In the genomic region with DNA sequence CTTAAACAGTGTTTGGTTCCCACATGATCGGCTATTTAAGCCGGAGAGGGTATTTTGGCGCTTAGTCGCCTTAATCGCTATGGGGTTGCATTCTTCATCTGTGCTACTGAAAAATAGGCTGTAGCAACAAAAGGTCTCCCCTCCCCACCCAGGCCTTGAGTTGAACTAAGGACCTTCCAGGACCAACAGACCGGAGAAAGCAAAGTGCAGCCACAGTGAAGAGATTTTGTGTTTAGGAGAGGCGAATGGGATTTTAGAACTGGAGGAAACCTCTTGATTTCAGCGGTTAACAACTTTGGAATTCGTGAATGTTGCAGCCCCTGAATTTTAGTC, we compare ENCODE assay signal across 1 cellular context.
TF ChIP-seq lines count a peak whose summit lies in the region.

No MANE protein-coding gene starts in this region.

TF ChIP-seq in HepG2, 621 proteins besides CTCF, POLR2A, EP300 and RAD21 (continued from another document and continues in another):
- TF ChIP-seq ZSCAN31 (CRISPR knock-in tag; IDR thresholded peaks at IDR 0.05; ENCODE audit: low read depth) = peak; percentile 9; the same call in 1 of the 2 replicates
- 0 out of 2 replicates have a peak, but pooled peaks have one; percentile 19 for TF ChIP-seq ZSCAN29 (CRISPR knock-in tag; conservative IDR thresholded peaks at IDR 0.05)
- no peak for TF ChIP-seq YEATS2 (CRISPR knock-in tag; IDR thresholded peaks at IDR 0.05; ENCODE audit: borderline replicate concordance)
- TF ChIP-seq ATM (IDR thresholded peaks at IDR 0.05; ENCODE audit: borderline replicate concordance) = no peak
- 0 out of 2 replicates have a peak, but pooled peaks have one; percentile 20 for TF ChIP-seq PHF8 (CRISPR knock-in tag; IDR thresholded peaks at IDR 0.05)
- no peak for TF ChIP-seq GATA4 (IDR thresholded peaks at IDR 0.05; ENCODE audit: borderline replicate concordance, low read depth)
- TF ChIP-seq FOXP1 (IDR thresholded peaks at IDR 0.05) = no peak
- no peak for TF ChIP-seq FOXP1 (CRISPR knock-in tag; IDR thresholded peaks at IDR 0.05)
- TF ChIP-seq ZFP41 (CRISPR knock-in tag; IDR thresholded peaks at IDR 0.05; ENCODE audit: borderline replicate concordance) = no peak
- TF ChIP-seq, protein P1, sequence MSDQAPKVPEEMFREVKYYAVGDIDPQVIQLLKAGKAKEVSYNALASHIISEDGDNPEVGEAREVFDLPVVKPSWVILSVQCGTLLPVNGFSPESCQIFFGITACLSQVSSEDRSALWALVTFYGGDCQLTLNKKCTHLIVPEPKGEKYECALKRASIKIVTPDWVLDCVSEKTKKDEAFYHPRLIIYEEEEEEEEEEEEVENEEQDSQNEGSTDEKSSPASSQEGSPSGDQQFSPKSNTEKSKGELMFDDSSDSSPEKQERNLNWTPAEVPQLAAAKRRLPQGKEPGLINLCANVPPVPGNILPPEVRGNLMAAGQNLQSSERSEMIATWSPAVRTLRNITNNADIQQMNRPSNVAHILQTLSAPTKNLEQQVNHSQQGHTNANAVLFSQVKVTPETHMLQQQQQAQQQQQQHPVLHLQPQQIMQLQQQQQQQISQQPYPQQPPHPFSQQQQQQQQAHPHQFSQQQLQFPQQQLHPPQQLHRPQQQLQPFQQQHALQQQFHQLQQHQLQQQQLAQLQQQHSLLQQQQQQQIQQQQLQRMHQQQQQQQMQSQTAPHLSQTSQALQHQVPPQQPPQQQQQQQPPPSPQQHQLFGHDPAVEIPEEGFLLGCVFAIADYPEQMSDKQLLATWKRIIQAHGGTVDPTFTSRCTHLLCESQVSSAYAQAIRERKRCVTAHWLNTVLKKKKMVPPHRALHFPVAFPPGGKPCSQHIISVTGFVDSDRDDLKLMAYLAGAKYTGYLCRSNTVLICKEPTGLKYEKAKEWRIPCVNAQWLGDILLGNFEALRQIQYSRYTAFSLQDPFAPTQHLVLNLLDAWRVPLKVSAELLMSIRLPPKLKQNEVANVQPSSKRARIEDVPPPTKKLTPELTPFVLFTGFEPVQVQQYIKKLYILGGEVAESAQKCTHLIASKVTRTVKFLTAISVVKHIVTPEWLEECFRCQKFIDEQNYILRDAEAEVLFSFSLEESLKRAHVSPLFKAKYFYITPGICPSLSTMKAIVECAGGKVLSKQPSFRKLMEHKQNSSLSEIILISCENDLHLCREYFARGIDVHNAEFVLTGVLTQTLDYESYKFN (CRISPR knock-in tag; conservative IDR thresholded peaks at IDR 0.05) = peak; percentile 20; the same call in 1 of the 2 replicates
- no peak for TF ChIP-seq GLI4 (CRISPR knock-in tag; IDR thresholded peaks at IDR 0.05; ENCODE audit: borderline replicate concordance)
- TF ChIP-seq, protein P2, sequence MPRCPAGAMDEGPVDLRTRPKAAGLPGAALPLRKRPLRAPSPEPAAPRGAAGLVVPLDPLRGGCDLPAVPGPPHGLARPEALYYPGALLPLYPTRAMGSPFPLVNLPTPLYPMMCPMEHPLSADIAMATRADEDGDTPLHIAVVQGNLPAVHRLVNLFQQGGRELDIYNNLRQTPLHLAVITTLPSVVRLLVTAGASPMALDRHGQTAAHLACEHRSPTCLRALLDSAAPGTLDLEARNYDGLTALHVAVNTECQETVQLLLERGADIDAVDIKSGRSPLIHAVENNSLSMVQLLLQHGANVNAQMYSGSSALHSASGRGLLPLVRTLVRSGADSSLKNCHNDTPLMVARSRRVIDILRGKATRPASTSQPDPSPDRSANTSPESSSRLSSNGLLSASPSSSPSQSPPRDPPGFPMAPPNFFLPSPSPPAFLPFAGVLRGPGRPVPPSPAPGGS (CRISPR knock-in tag; IDR thresholded peaks at IDR 0.05) = no peak
- TF ChIP-seq BRD4 (CRISPR knock-in tag; IDR thresholded peaks at IDR 0.05) = no peak
- peak; percentile 28; the same call in 1 of the 2 replicates for TF ChIP-seq ZFX (CRISPR knock-in tag; IDR thresholded peaks at IDR 0.05; ENCODE audit: low read depth)
- TF ChIP-seq FOXK1 (CRISPR knock-in tag; IDR thresholded peaks at IDR 0.05; ENCODE audit: borderline replicate concordance, low read depth) = peak; percentile 22; the same call in 1 of the 2 replicates
- TF ChIP-seq ZNF337 (CRISPR knock-in tag; IDR thresholded peaks at IDR 0.05; ENCODE audit: borderline replicate concordance, low read depth) = 0 out of 2 replicates have a peak, but pooled peaks have one; percentile 7
- 0 out of 2 replicates have a peak, but pooled peaks have one; percentile 1 for TF ChIP-seq HNF4G (IDR thresholded peaks at IDR 0.05; ENCODE audit: borderline replicate concordance, low read depth, low read length)
- no peak for TF ChIP-seq HNF4G (CRISPR knock-in tag; IDR thresholded peaks at IDR 0.05; ENCODE audit: borderline replicate concordance, low read depth)
- peak; percentile 42; the same call in 1 of the 2 replicates for TF ChIP-seq ZNF878 (CRISPR knock-in tag; IDR thresholded peaks at IDR 0.05)
- 0 out of 2 replicates have a peak, but pooled peaks have one; percentile 66 for TF ChIP-seq THYN1 (CRISPR knock-in tag; IDR thresholded peaks at IDR 0.05; ENCODE audit: borderline replicate concordance, low read depth)
- TF ChIP-seq, protein P3, sequence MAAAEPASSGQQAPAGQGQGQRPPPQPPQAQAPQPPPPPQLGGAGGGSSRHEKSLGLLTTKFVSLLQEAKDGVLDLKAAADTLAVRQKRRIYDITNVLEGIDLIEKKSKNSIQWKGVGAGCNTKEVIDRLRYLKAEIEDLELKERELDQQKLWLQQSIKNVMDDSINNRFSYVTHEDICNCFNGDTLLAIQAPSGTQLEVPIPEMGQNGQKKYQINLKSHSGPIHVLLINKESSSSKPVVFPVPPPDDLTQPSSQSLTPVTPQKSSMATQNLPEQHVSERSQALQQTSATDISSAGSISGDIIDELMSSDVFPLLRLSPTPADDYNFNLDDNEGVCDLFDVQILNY (CRISPR knock-in tag; conservative IDR thresholded peaks at IDR 0.05) = no peak
- no peak for TF ChIP-seq ZNF605 (CRISPR knock-in tag; IDR thresholded peaks at IDR 0.05)
- TF ChIP-seq ETV5 (CRISPR knock-in tag; IDR thresholded peaks at IDR 0.05; ENCODE audit: borderline replicate concordance) = no peak
- TF ChIP-seq, protein P4, sequence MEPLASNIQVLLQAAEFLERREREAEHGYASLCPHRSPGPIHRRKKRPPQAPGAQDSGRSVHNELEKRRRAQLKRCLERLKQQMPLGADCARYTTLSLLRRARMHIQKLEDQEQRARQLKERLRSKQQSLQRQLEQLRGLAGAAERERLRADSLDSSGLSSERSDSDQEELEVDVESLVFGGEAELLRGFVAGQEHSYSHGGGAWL (CRISPR knock-in tag; IDR thresholded peaks at IDR 0.05) = no peak
- TF ChIP-seq, protein P5, sequence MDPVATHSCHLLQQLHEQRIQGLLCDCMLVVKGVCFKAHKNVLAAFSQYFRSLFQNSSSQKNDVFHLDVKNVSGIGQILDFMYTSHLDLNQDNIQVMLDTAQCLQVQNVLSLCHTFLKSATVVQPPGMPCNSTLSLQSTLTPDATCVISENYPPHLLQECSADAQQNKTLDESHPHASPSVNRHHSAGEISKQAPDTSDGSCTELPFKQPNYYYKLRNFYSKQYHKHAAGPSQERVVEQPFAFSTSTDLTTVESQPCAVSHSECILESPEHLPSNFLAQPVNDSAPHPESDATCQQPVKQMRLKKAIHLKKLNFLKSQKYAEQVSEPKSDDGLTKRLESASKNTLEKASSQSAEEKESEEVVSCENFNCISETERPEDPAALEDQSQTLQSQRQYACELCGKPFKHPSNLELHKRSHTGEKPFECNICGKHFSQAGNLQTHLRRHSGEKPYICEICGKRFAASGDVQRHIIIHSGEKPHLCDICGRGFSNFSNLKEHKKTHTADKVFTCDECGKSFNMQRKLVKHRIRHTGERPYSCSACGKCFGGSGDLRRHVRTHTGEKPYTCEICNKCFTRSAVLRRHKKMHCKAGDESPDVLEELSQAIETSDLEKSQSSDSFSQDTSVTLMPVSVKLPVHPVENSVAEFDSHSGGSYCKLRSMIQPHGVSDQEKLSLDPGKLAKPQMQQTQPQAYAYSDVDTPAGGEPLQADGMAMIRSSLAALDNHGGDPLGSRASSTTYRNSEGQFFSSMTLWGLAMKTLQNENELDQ (CRISPR knock-in tag; IDR thresholded peaks at IDR 0.05; ENCODE audit: borderline replicate concordance) = no peak
- TF ChIP-seq, protein P6, sequence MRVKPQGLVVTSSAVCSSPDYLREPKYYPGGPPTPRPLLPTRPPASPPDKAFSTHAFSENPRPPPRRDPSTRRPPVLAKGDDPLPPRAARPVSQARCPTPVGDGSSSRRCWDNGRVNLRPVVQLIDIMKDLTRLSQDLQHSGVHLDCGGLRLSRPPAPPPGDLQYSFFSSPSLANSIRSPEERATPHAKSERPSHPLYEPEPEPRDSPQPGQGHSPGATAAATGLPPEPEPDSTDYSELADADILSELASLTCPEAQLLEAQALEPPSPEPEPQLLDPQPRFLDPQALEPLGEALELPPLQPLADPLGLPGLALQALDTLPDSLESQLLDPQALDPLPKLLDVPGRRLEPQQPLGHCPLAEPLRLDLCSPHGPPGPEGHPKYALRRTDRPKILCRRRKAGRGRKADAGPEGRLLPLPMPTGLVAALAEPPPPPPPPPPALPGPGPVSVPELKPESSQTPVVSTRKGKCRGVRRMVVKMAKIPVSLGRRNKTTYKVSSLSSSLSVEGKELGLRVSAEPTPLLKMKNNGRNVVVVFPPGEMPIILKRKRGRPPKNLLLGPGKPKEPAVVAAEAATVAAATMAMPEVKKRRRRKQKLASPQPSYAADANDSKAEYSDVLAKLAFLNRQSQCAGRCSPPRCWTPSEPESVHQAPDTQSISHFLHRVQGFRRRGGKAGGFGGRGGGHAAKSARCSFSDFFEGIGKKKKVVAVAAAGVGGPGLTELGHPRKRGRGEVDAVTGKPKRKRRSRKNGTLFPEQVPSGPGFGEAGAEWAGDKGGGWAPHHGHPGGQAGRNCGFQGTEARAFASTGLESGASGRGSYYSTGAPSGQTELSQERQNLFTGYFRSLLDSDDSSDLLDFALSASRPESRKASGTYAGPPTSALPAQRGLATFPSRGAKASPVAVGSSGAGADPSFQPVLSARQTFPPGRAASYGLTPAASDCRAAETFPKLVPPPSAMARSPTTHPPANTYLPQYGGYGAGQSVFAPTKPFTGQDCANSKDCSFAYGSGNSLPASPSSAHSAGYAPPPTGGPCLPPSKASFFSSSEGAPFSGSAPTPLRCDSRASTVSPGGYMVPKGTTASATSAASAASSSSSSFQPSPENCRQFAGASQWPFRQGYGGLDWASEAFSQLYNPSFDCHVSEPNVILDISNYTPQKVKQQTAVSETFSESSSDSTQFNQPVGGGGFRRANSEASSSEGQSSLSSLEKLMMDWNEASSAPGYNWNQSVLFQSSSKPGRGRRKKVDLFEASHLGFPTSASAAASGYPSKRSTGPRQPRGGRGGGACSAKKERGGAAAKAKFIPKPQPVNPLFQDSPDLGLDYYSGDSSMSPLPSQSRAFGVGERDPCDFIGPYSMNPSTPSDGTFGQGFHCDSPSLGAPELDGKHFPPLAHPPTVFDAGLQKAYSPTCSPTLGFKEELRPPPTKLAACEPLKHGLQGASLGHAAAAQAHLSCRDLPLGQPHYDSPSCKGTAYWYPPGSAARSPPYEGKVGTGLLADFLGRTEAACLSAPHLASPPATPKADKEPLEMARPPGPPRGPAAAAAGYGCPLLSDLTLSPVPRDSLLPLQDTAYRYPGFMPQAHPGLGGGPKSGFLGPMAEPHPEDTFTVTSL (CRISPR knock-in tag; IDR thresholded peaks at IDR 0.05; ENCODE audit: borderline replicate concordance) = peak; percentile 70; the same call in 1 of the 2 replicates
- TF ChIP-seq GATAD2A (CRISPR knock-in tag; IDR thresholded peaks at IDR 0.05) = peak; percentile 10; the same call in 1 of the 2 replicates
- TF ChIP-seq, protein P7, sequence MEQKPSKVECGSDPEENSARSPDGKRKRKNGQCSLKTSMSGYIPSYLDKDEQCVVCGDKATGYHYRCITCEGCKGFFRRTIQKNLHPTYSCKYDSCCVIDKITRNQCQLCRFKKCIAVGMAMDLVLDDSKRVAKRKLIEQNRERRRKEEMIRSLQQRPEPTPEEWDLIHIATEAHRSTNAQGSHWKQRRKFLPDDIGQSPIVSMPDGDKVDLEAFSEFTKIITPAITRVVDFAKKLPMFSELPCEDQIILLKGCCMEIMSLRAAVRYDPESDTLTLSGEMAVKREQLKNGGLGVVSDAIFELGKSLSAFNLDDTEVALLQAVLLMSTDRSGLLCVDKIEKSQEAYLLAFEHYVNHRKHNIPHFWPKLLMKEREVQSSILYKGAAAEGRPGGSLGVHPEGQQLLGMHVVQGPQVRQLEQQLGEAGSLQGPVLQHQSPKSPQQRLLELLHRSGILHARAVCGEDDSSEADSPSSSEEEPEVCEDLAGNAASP (CRISPR knock-in tag; IDR thresholded peaks at IDR 0.05; ENCODE audit: borderline replicate concordance) = peak; percentile 39; the same call in 1 of the 2 replicates
- TF ChIP-seq CREB1 (IDR thresholded peaks at IDR 0.05) = no peak
- 0 out of 2 replicates have a peak, but pooled peaks have one; percentile 44 for TF ChIP-seq CREB1 (CRISPR knock-in tag; IDR thresholded peaks at IDR 0.05)
- peak; percentile 6; the same call in 1 of the 2 replicates for TF ChIP-seq FOXC1 (CRISPR knock-in tag; IDR thresholded peaks at IDR 0.05; ENCODE audit: borderline replicate concordance)
- TF ChIP-seq ZNF816 (CRISPR knock-in tag; IDR thresholded peaks at IDR 0.05; ENCODE audit: borderline replicate concordance) = peak; percentile 40; the same call in 1 of the 2 replicates
- TF ChIP-seq ZNF558 (CRISPR knock-in tag; IDR thresholded peaks at IDR 0.05; ENCODE audit: borderline replicate concordance) = 0 out of 2 replicates have a peak, but pooled peaks have one; percentile 48
- 0 out of 2 replicates have a peak, but pooled peaks have one; percentile 5 for TF ChIP-seq ISL2 (CRISPR knock-in tag; IDR thresholded peaks at IDR 0.05)
- TF ChIP-seq ZBTB7B (CRISPR knock-in tag; IDR thresholded peaks at IDR 0.05) = peak; percentile 71
- TF ChIP-seq, protein P8, sequence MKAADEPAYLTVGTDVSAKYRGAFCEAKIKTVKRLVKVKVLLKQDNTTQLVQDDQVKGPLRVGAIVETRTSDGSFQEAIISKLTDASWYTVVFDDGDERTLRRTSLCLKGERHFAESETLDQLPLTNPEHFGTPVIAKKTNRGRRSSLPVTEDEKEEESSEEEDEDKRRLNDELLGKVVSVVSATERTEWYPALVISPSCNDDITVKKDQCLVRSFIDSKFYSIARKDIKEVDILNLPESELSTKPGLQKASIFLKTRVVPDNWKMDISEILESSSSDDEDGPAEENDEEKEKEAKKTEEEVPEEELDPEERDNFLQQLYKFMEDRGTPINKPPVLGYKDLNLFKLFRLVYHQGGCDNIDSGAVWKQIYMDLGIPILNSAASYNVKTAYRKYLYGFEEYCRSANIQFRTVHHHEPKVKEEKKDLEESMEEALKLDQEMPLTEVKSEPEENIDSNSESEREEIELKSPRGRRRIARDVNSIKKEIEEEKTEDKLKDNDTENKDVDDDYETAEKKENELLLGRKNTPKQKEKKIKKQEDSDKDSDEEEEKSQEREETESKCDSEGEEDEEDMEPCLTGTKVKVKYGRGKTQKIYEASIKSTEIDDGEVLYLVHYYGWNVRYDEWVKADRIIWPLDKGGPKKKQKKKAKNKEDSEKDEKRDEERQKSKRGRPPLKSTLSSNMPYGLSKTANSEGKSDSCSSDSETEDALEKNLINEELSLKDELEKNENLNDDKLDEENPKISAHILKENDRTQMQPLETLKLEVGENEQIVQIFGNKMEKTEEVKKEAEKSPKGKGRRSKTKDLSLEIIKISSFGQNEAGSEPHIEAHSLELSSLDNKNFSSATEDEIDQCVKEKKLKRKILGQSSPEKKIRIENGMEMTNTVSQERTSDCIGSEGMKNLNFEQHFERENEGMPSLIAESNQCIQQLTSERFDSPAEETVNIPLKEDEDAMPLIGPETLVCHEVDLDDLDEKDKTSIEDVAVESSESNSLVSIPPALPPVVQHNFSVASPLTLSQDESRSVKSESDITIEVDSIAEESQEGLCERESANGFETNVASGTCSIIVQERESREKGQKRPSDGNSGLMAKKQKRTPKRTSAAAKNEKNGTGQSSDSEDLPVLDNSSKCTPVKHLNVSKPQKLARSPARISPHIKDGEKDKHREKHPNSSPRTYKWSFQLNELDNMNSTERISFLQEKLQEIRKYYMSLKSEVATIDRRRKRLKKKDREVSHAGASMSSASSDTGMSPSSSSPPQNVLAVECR (CRISPR knock-in tag; IDR thresholded peaks at IDR 0.05; ENCODE audit: borderline replicate concordance) = peak; percentile 30; the same call in 1 of the 2 replicates
- TF ChIP-seq CCDC6 (CRISPR knock-in tag; IDR thresholded peaks at IDR 0.05) = no peak; the same call in 1 of the 2 replicates
- no peak for TF ChIP-seq PITX1 (CRISPR knock-in tag; IDR thresholded peaks at IDR 0.05)
